In the genomic region with DNA sequence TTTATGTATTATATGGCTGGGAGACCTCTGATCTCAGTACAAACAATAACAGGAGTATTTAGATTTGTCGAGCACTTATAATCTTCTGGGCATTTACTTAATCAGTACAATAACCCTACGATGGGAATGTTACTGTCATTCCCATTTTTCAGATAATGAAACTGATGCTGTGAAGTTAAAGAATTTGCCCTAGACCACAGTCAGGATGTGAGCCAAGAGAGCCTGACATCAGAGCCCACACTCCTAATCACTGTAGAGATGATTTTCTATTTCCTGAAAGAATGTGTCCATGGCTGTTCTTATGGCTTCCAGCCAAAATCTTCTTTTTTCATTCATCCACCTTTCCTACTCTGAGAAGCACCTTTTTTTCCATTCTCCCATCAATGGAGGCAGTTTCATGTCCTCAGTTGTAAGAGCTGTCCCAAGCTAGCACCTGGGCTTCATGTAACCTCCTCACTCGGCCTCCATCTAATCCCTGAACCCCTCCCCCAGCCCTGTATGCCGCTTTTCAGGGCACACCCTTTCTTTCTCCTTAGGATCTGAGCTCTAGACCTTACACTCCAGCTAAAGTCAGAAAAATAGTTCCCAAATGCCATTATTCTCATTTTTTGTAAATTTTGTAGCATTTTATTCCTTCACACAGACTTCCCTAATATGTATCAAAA, we compare ENCODE assay signal across 9 cellular contexts. TPM values are rescaled to one million over a fixed set of nuclear protein-coding genes. Genes with fewer than 3 reads are reported as not detected.
A peak's percentile ranks its signal among the peaks of the same experiment; 100 is the strongest.
DNase-seq lines count a peak whose midpoint lies in the region; ATAC-seq and TF ChIP-seq lines count a peak whose summit lies in the region.
"Had no signal": no experiment of that assay in that cellular context is flagged by ENCODE, and none has a peak within 500 bp of the region (broad histone marks: within the 10 kb centered on the region; RNA-seq: fewer than 3 reads in every experiment).

No MANE protein-coding gene starts in this region.

- no peaks in the 10 kb centered on the region for H3K9me3 ChIP-seq in CD4-positive, alpha-beta memory T cell (ENCODE audit: control insufficient read depth in 1 of 2, low read length in 2 of 2)
- H3K9me3 ChIP-seq in endocrine pancreas (ENCODE audit: control insufficient read depth, low read length): no peaks in the 10 kb centered on the region
- no peaks in the 10 kb centered on the region for H3K9me3 ChIP-seq in trophoblast cell (ENCODE audit: insufficient read depth, low read depth, low read length)
- H3K9me3 ChIP-seq in WERI-Rb-1 (ENCODE audit: severe bottlenecking): no peaks in the 10 kb centered on the region

- POLR2A ChIA-PET in CD4-positive, alpha-beta memory T cell (lab: Charles Lee; ENCODE audit: partially characterized antibody): no interaction called here
- POLR2A ChIA-PET in activated CD8-positive, alpha-beta T cell treated with anti-CD3 and anti-CD28 coated beads, Interleukin-2, amount 10 ng/mL, durations not matched to agents 7 days and 5 days (lab: Charles Lee): no interaction called here
- POLR2A ChIA-PET in activated CD8-positive, alpha-beta T cell treated with anti-CD3 and anti-CD28 coated beads for 36 hours (lab: Charles Lee): no interaction called here

- intact Hi-C loops in CD4-positive, alpha-beta memory T cell (cut with micrococcal nuclease): no loop called here
- intact Hi-C loops in activated CD8-positive, alpha-beta T cell treated with anti-CD3 and anti-CD28 coated beads for 36 hours (cut with micrococcal nuclease): no loop called here

- peaks cover 6% of the 10 kb centered on the region for H3K79me1 ChIP-seq in trophoblast cell (ENCODE audit: low read length)

- H3K4me3 Mint-ChIP-seq in CD4-positive, alpha-beta memory T cell: peak overlapping the region; percentile 85 to 93 (median 90)
- no peak overlapping the region for H3K4me3 Mint-ChIP-seq in activated CD8-positive, alpha-beta T cell treated with anti-CD3 and anti-CD28 coated beads, Interleukin-2, amount 10 ng/mL, durations not matched to agents 7 days and 5 days
- H3K4me3 Mint-ChIP-seq in activated CD8-positive, alpha-beta T cell treated with anti-CD3 and anti-CD28 coated beads for 36 hours: no peak overlapping the region

- peaks cover 15% of the 10 kb centered on the region for H3K4me1 ChIP-seq in CD4-positive, alpha-beta memory T cell (ENCODE audit: insufficient read depth, low read length)
- no peaks in the 10 kb centered on the region for H3K4me1 ChIP-seq in endocrine pancreas (ENCODE audit: control insufficient read depth, insufficient read depth, low read length)
- peaks cover 3 to 6% of the 10 kb centered on the region in 2 experiments for H3K4me1 ChIP-seq in trophoblast cell (ENCODE audit: control insufficient read depth in 1 of 2, insufficient read depth in 2 of 2, low read length in 2 of 2)

- no peak overlapping the region for H3K18ac ChIP-seq in trophoblast cell (ENCODE audit: low read length)

- peak overlapping the region in 1 of 2 donors; percentile 67 for H3K4me3 ChIP-seq in CD4-positive, alpha-beta memory T cell (ENCODE audit: low read length in 2 of 2)
- H3K4me3 ChIP-seq in endocrine pancreas (ENCODE audit: control insufficient read depth, insufficient read depth, low read length) (peak overlapping the region; percentile 57), trophoblast cell (ENCODE audit: low read depth, low read length) (no peak overlapping the region), WERI-Rb-1 (ENCODE audit: low read depth, low read length) (no peak overlapping the region)

- ATAC-seq in activated CD8-positive, alpha-beta T cell treated with anti-CD3 and anti-CD28 coated beads, Interleukin-2, amount 10 ng/mL, durations not matched to agents 7 days and 5 days: no peak
- no peak for ATAC-seq in activated CD8-positive, alpha-beta T cell treated with anti-CD3 and anti-CD28 coated beads for 36 hours

- peaks cover 7 to 10% of the 10 kb centered on the region in 2 donors for H3K27me3 Mint-ChIP-seq in CD4-positive, alpha-beta memory T cell
- H3K27me3 Mint-ChIP-seq in activated CD8-positive, alpha-beta T cell treated with anti-CD3 and anti-CD28 coated beads, Interleukin-2, amount 10 ng/mL, durations not matched to agents 7 days and 5 days (ENCODE audit: low read depth): peaks cover 28% of the 10 kb centered on the region
- H3K27me3 Mint-ChIP-seq in activated CD8-positive, alpha-beta T cell treated with anti-CD3 and anti-CD28 coated beads for 36 hours: peaks cover 21% of the 10 kb centered on the region

- H3K4me2 ChIP-seq in trophoblast cell (ENCODE audit: low read length): no peak overlapping the region

- no peak overlapping the region for H2BK5ac ChIP-seq in trophoblast cell (ENCODE audit: low read depth, low read length, poor library complexity)

- H3K14ac ChIP-seq in trophoblast cell (ENCODE audit: low read length): no peak overlapping the region

- H4K8ac ChIP-seq in trophoblast cell (ENCODE audit: low read depth, low read length): no peak overlapping the region

- no peak overlapping the region for H4K91ac ChIP-seq in trophoblast cell (ENCODE audit: low read depth, low read length)

- H3K9ac ChIP-seq in endocrine pancreas (ENCODE audit: control insufficient read depth, insufficient read depth, low read length) (no peak overlapping the region), trophoblast cell (ENCODE audit: low read length) (no peak overlapping the region)

- H3K4ac ChIP-seq in trophoblast cell (ENCODE audit: low read depth, low read length): no peak overlapping the region

- H2AFZ ChIP-seq in trophoblast cell (ENCODE audit: insufficient read depth, low read length, poor library complexity): no peak overlapping the region

- peak overlapping the region; percentile 11 to 84 (median 58) for H3K27ac Mint-ChIP-seq in CD4-positive, alpha-beta memory T cell
- H3K27ac Mint-ChIP-seq in activated CD8-positive, alpha-beta T cell treated with anti-CD3 and anti-CD28 coated beads, Interleukin-2, amount 10 ng/mL, durations not matched to agents 7 days and 5 days: no peak overlapping the region
- H3K27ac Mint-ChIP-seq in activated CD8-positive, alpha-beta T cell treated with anti-CD3 and anti-CD28 coated beads for 36 hours: no peak overlapping the region

- peaks cover 13 to 18% (median 17%) of the 10 kb centered on the region in 4 donors for H3K4me1 Mint-ChIP-seq in CD4-positive, alpha-beta memory T cell
- H3K4me1 Mint-ChIP-seq in activated CD8-positive, alpha-beta T cell treated with anti-CD3 and anti-CD28 coated beads, Interleukin-2, amount 10 ng/mL, durations not matched to agents 7 days and 5 days (ENCODE audit: low read depth): peaks cover 11% of the 10 kb centered on the region
- H3K4me1 Mint-ChIP-seq in activated CD8-positive, alpha-beta T cell treated with anti-CD3 and anti-CD28 coated beads for 36 hours (ENCODE audit: low read depth): peaks cover 12% of the 10 kb centered on the region

- no peak overlapping the region for H2BK12ac ChIP-seq in trophoblast cell (ENCODE audit: low read length)

- peak overlapping the region; percentile 86 for H2AK5ac ChIP-seq in trophoblast cell (ENCODE audit: low read length)

- H3K27ac ChIP-seq in CD4-positive, alpha-beta memory T cell (ENCODE audit: low read depth, low read length): no peak overlapping the region
- H3K27ac ChIP-seq in trophoblast cell (ENCODE audit: low read depth, low read length) (no peak overlapping the region), WERI-Rb-1 (no peak overlapping the region)

- no peak overlapping the region for H4K12ac ChIP-seq in trophoblast cell (ENCODE audit: low read depth, low read length)

- H2BK120ac ChIP-seq in trophoblast cell (ENCODE audit: insufficient read depth, low read length, poor library complexity): no peak overlapping the region

- DNase-seq in CD4-positive, alpha-beta memory T cell: no peak
- peak; percentile 73 for DNase-seq in NCI-H226
- no peak for DNase-seq in trophoblast cell
- no peak for DNase-seq in GM10266 (ENCODE audit: extremely low spot score)
- no peak for DNase-seq in activated CD8-positive, alpha-beta T cell treated with anti-CD3 and anti-CD28 coated beads, Interleukin-2, amount 10 ng/mL, durations not matched to agents 7 days and 5 days
- no peak for DNase-seq in activated CD8-positive, alpha-beta T cell treated with anti-CD3 and anti-CD28 coated beads for 36 hours
- no peak for DNase-seq in WERI-Rb-1
- DNase-seq: NCI-H2227 treated with DMSO at 0.1 percent for 48 hours had no signal

- TF ChIP-seq CTCF in GM10266 (IDR thresholded peaks at IDR 0.05; ENCODE audit: control insufficient read depth, insufficient read depth, low read depth, missing control alignments) (no peak), WERI-Rb-1 (IDR thresholded peaks at IDR 0.05; ENCODE audit: low read depth, low read length) (no peak)
- no peak for TF ChIP-seq CTCF in activated CD8-positive, alpha-beta T cell treated with anti-CD3 and anti-CD28 coated beads for 36 hours (IDR thresholded peaks at IDR 0.05)

- H3K79me2 ChIP-seq in trophoblast cell (ENCODE audit: control insufficient read depth, insufficient read depth, low read length, poor library complexity): no peaks in the 10 kb centered on the region

- CTCF ChIA-PET in CD4-positive, alpha-beta memory T cell (lab: Charles Lee; ENCODE audit: partially characterized antibody): interaction anchor here (2.1 kb wide), 1 partner anchor 14 kb away, joined by 9 read pairs; no protein-coding TSS in a partner anchor
- CTCF ChIA-PET in activated CD8-positive, alpha-beta T cell treated with anti-CD3 and anti-CD28 coated beads, Interleukin-2, amount 10 ng/mL, durations not matched to agents 7 days and 5 days (lab: Charles Lee): interaction anchor here (0.7 kb wide), 1 partner anchor 52 kb away, joined by 3 read pairs; no protein-coding TSS in a partner anchor
- CTCF ChIA-PET in activated CD8-positive, alpha-beta T cell treated with anti-CD3 and anti-CD28 coated beads for 36 hours (lab: Charles Lee): interaction anchor here (2.8 kb wide), 1 partner anchor 13 kb away, joined by 12 read pairs; no protein-coding TSS in a partner anchor

- H3K36me3 Mint-ChIP-seq in CD4-positive, alpha-beta memory T cell: peaks cover 0 to 2% of the 10 kb centered on the region in 2 donors
- H3K36me3 Mint-ChIP-seq in activated CD8-positive, alpha-beta T cell treated with anti-CD3 and anti-CD28 coated beads, Interleukin-2, amount 10 ng/mL, durations not matched to agents 7 days and 5 days (ENCODE audit: low read depth): no peaks in the 10 kb centered on the region
- no peaks in the 10 kb centered on the region for H3K36me3 Mint-ChIP-seq in activated CD8-positive, alpha-beta T cell treated with anti-CD3 and anti-CD28 coated beads for 36 hours (ENCODE audit: low read depth)

- H3K9me3 Mint-ChIP-seq in CD4-positive, alpha-beta memory T cell: no peaks in the 10 kb centered on the region
- no peaks in the 10 kb centered on the region for H3K9me3 Mint-ChIP-seq in activated CD8-positive, alpha-beta T cell treated with anti-CD3 and anti-CD28 coated beads, Interleukin-2, amount 10 ng/mL, durations not matched to agents 7 days and 5 days (ENCODE audit: insufficient read depth)
- H3K9me3 Mint-ChIP-seq in activated CD8-positive, alpha-beta T cell treated with anti-CD3 and anti-CD28 coated beads for 36 hours: no peaks in the 10 kb centered on the region

- WGBS in trophoblast cell (ENCODE audit: extremely low coverage, insufficient coverage, insufficient read length): no CpG with 5 or more reads among the region's 4 CpGs

- H3K36me3 ChIP-seq in CD4-positive, alpha-beta memory T cell (ENCODE audit: insufficient read depth, low read length): no peaks in the 10 kb centered on the region
- H3K36me3 ChIP-seq in endocrine pancreas (ENCODE audit: control insufficient read depth, insufficient read depth, low read length) (no peaks in the 10 kb centered on the region), trophoblast cell (ENCODE audit: control insufficient read depth in 1 of 2, insufficient read depth in 2 of 2, low read length in 2 of 2) (no peaks in the 10 kb centered on the region), WERI-Rb-1 (no peaks in the 10 kb centered on the region)

- no peak overlapping the region for H3K23ac ChIP-seq in trophoblast cell (ENCODE audit: low read length)

- no peaks in the 10 kb centered on the region for H3K27me3 ChIP-seq in CD4-positive, alpha-beta memory T cell (ENCODE audit: insufficient read depth, low read length)
- H3K27me3 ChIP-seq in endocrine pancreas (ENCODE audit: control insufficient read depth, insufficient read depth, low read length) (no peaks in the 10 kb centered on the region), trophoblast cell (ENCODE audit: insufficient read depth, low read length) (no peaks in the 10 kb centered on the region), WERI-Rb-1 (ENCODE audit: insufficient read depth, low read depth, severe bottlenecking) (peaks cover 66% of the 10 kb centered on the region)

RNA-seq across cellular contexts. Expression of gene CAV1, which starts 12.2 kb away (rescaled TPM):
- total RNA-seq in CD4-positive, alpha-beta memory T cell: not detected
- polyA plus RNA-seq in CD4-positive, alpha-beta memory T cell: not detected
- polyA plus RNA-seq in trophoblast cell (2013): 24.4 and 26.2 TPM in 2 replicates
- not detected for total RNA-seq in activated CD8-positive, alpha-beta T cell treated with anti-CD3 and anti-CD28 coated beads, Interleukin-2, amount 10 ng/mL, durations not matched to agents 7 days and 5 days
- total RNA-seq in activated CD8-positive, alpha-beta T cell treated with anti-CD3 and anti-CD28 coated beads for 36 hours: under 1 TPM; 0.18 to 0.74 TPM

RNA-seq across cellular contexts. Expression of gene CAV2, which starts 13.1 kb away (rescaled TPM):
- under 1 TPM in 1 of 2 experiments, not detected in 1; 0.19 TPM for total RNA-seq in CD4-positive, alpha-beta memory T cell
- not detected for polyA plus RNA-seq in CD4-positive, alpha-beta memory T cell
- polyA plus RNA-seq in trophoblast cell (2013): 8.4 and 8.5 TPM in 2 replicates
- total RNA-seq in activated CD8-positive, alpha-beta T cell treated with anti-CD3 and anti-CD28 coated beads, Interleukin-2, amount 10 ng/mL, durations not matched to agents 7 days and 5 days: not detected
- not detected for total RNA-seq in activated CD8-positive, alpha-beta T cell treated with anti-CD3 and anti-CD28 coated beads for 36 hours

Comparison
In these comparisons a context has a peak if more than half of its experiments do, and no peak if none do; other contexts are left out.
1. H3K27ac Mint-ChIP-seq: peak in CD4-positive, alpha-beta memory T cell (7 of 7); none in activated CD8-positive, alpha-beta T cell treated with anti-CD3 and anti-CD28 coated beads, Interleukin-2, amount 10 ng/mL, durations not matched to agents 7 days and 5 days (single experiment) and activated CD8-positive, alpha-beta T cell treated with anti-CD3 and anti-CD28 coated beads for 36 hours (single experiment).
2. H3K4me3 Mint-ChIP-seq: peak in CD4-positive, alpha-beta memory T cell (8 of 8); none in activated CD8-positive, alpha-beta T cell treated with anti-CD3 and anti-CD28 coated beads, Interleukin-2, amount 10 ng/mL, durations not matched to agents 7 days and 5 days (single experiment) and activated CD8-positive, alpha-beta T cell treated with anti-CD3 and anti-CD28 coated beads for 36 hours (single experiment).